ENCODE assay signal across 26 cellular contexts in genomic region chr15:62337934-62338333, GRCh38. TPM values are rescaled to one million over a fixed set of nuclear protein-coding genes. Genes with fewer than 3 reads are reported as not detected.
DNase-seq lines count a peak whose midpoint lies in the region; ATAC-seq, FAIRE-seq and TF ChIP-seq lines count a peak whose summit lies in the region.
"Had no signal": no experiment of that assay in that cellular context is flagged by ENCODE, and none has a peak within 500 bp of the region (broad histone marks: within the 10 kb centered on the region; RNA-seq: fewer than 3 reads in every experiment).

No MANE protein-coding gene starts in this region.

- H3K36me3 Mint-ChIP-seq in MCF 10A (ENCODE audit: insufficient read depth, unreplicated experiment) = no peaks in the 10 kb centered on the region
- H3K36me3 Mint-ChIP-seq in activated T-helper 17 cell treated with anti-CD3 and anti-CD28 coated beads, Interleukin-2, amount 50 U/mL, for 72 hours (ENCODE audit: low read depth) = no peaks in the 10 kb centered on the region
- H3K36me3 Mint-ChIP-seq: CD8-positive, alpha-beta T cell had no signal

- H3K36me3 ChIP-seq in breast epithelium = no peaks in the 10 kb centered on the region

- intact Hi-C loops in MCF 10A (cut with micrococcal nuclease) = no loop called here
- intact Hi-C loops in breast epithelium (cut with DNase I; ENCODE audit: low total_unique reads) = no loop called here

- H3K4me1 ChIP-seq in breast epithelium = no peaks in the 10 kb centered on the region

- H3K27ac Mint-ChIP-seq in MCF 10A (ENCODE audit: low read depth, unreplicated experiment) = no peak overlapping the region
- no peak overlapping the region for H3K27ac Mint-ChIP-seq in activated T-helper 17 cell treated with anti-CD3 and anti-CD28 coated beads, Interleukin-2, amount 50 U/mL, for 72 hours
- H3K27ac Mint-ChIP-seq: CD8-positive, alpha-beta T cell had no signal

- H3K9me3 ChIP-seq in breast epithelium = no peaks in the 10 kb centered on the region

- no peaks in the 10 kb centered on the region for H3K27me3 ChIP-seq in breast epithelium

- no peaks in the 10 kb centered on the region for H3K4me1 Mint-ChIP-seq in MCF 10A (ENCODE audit: insufficient read depth, unreplicated experiment)
- no peaks in the 10 kb centered on the region for H3K4me1 Mint-ChIP-seq in activated T-helper 17 cell treated with anti-CD3 and anti-CD28 coated beads, Interleukin-2, amount 50 U/mL, for 72 hours

- TF ChIP-seq CTCF in MCF 10A (IDR thresholded peaks at IDR 0.05; ENCODE audit: unreplicated experiment) (no peak), breast epithelium (IDR thresholded peaks at IDR 0.05) (no peak)

- BruUV-seq in MCF 10A (replicated peaks; lab: Mats Ljungman, UMichigan) = no TSS peak

- CTCF ChIA-PET in MCF 10A (lab: Yijun Ruan, JAX) = interaction anchor here (0.6 to 0.8 kb wide), 3 partner anchors 32 to 145 kb away, joined by 3 read pairs; no protein-coding TSS in a partner anchor

- H3K27me3 Mint-ChIP-seq in MCF 10A (ENCODE audit: insufficient read depth, unreplicated experiment) = no peaks in the 10 kb centered on the region
- peaks cover 3% of the 10 kb centered on the region for H3K27me3 Mint-ChIP-seq in activated T-helper 17 cell treated with anti-CD3 and anti-CD28 coated beads, Interleukin-2, amount 50 U/mL, for 72 hours

- POLR2A ChIA-PET in MCF 10A (lab: Yijun Ruan, JAX) = interaction anchor here (0.6 kb wide), 1 partner anchor 478 kb away, joined by 3 read pairs; no protein-coding TSS in a partner anchor

- no peak for TF ChIP-seq POLR2A in breast epithelium (IDR thresholded peaks at IDR 0.05)

- peak; percentile 79 for ATAC-seq in activated T-helper 17 cell treated with anti-CD3 and anti-CD28 coated beads, Interleukin-2, amount 50 U/mL, for 72 hours (replicated peaks)
- no peak for ATAC-seq in HG03571 (IDR thresholded peaks at IDR 0.05; ENCODE audit: unreplicated experiment)
- ATAC-seq: CD8-positive, alpha-beta T cell; HepG2; K562; SK-N-SH treated with all-trans-retinoic acid at 6 μM for 48 hours had no signal

- DNase-seq in MCF 10A (ENCODE audit: unreplicated experiment) = peak; percentile 34
- no peak for DNase-seq in breast epithelium (ENCODE audit: low spot score in 2 of 2)
- DNase-seq in kidney tubule cell (ENCODE audit: low spot score) = peak; percentile 15
- DNase-seq in urothelium cell line (ENCODE audit: low spot score) = no peak
- no peak for DNase-seq in KG1 (lab: John Stamatoyannopoulos, UW)
- no peak for DNase-seq in SHP77 treated with DMSO at 0.1 percent for 48 hours (lab: John Stamatoyannopoulos, UW)
- DNase-seq: 8988T; AML-193; C1 segment of cervical spinal cord; Calu3; CD8-positive, alpha-beta T cell; DMS153; GDM1; NCI-H1092 treated with DMSO at 0.1 percent for 48 hours; NCI-H2029; NCI-H2171; NCI-H524 treated with DMSO at 0.1 percent for 48 hours; RPMI8226 had no signal

- peak; percentile 44 for FAIRE-seq in urothelium cell line (lab: Jason Lieb, UNC)
- FAIRE-seq: GM18507, H54, HepG2, K562 had no signal

- H3K9me3 Mint-ChIP-seq in MCF 10A (ENCODE audit: unreplicated experiment) = no peaks in the 10 kb centered on the region
- H3K9me3 Mint-ChIP-seq in activated T-helper 17 cell treated with anti-CD3 and anti-CD28 coated beads, Interleukin-2, amount 50 U/mL, for 72 hours = no peaks in the 10 kb centered on the region
- H3K9me3 Mint-ChIP-seq: CD8-positive, alpha-beta T cell had no signal

- no peak overlapping the region for H3K4me3 ChIP-seq in breast epithelium
- H3K4me3 ChIP-seq: K562, PC-9 had no signal

- H3K27ac ChIP-seq in breast epithelium = no peak overlapping the region
- H3K27ac ChIP-seq: PC-9 had no signal

- no peak overlapping the region for H3K4me3 Mint-ChIP-seq in MCF 10A (ENCODE audit: unreplicated experiment)
- no peak overlapping the region for H3K4me3 Mint-ChIP-seq in activated T-helper 17 cell treated with anti-CD3 and anti-CD28 coated beads, Interleukin-2, amount 50 U/mL, for 72 hours
- H3K4me3 Mint-ChIP-seq: CD8-positive, alpha-beta T cell had no signal

RNA-seq across cellular contexts. Expression of gene TLN2, which starts 52.4 kb away (rescaled TPM):
- total RNA-seq in MCF 10A (2022) (18.2 and 39.7 TPM in 2 replicates), breast epithelium (100 to 1,000 TPM in 1 of 3 donors, 10 to 100 TPM in 2; 22.0 to 223 (median 32.8) TPM)
- 1 to 10 TPM in 1 of 2 donors, under 1 TPM in 1; 0.52 to 1.8 TPM for total RNA-seq in activated T-helper 17 cell treated with anti-CD3 and anti-CD28 coated beads, Interleukin-2, amount 50 U/mL, for 72 hours

Comparison
In these comparisons a context has a peak if more than half of its experiments do, and no peak if none do; other contexts are left out.
1. DNase-seq: peak in MCF 10A (single experiment) and kidney tubule cell (single experiment); none in breast epithelium (0 of 2), urothelium cell line (single experiment), KG1 (single experiment) and SHP77 treated with DMSO at 0.1 percent for 48 hours (single experiment).